8 cellular contexts compared by ENCODE assay signal in the genomic region with DNA sequence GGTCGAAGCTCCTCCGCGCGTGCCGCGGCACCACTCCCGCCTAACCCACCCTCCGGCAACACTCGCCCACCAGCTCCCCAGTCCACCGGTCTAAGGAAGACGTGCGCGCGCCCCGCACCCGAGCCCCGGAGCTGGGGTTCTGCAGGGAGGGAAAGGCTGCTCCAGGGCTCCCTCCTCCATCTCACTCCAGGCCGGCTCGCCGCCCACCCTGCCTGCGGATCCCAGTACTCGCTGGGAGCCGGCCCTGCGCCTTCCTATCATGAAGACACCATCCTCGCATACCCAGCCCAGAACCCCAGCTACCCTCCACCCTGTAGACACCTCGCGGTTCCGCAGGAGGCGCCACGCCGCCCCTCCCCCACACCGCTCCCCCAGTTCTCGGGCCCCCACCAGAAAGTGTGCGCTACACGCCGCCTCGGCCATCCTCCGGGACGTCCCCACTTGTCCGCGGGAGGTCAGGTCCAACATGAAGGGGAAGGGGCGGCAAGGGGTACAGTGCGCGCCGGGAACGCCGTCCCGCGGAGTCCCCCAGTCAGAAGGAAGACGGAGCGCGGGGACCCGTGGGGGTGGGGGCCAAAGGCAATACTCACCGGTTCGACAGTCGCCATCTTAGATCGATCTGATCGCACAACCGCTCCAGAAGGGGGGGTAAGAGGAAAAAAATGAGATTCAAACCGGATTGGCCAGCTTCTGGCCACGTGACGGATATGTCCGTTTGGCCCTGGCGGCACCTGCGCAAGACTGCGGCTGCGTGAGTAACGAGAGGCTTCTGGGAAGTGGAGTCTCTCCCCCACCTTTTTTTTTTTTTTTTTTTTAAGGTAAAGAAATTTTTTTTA. TPM values are rescaled to one million over a fixed set of nuclear protein-coding genes. Genes with fewer than 3 reads are reported as not detected.
DNase-seq lines count a peak whose midpoint lies in the region; ATAC-seq lines count a peak whose summit lies in the region.

A gene with protein sequence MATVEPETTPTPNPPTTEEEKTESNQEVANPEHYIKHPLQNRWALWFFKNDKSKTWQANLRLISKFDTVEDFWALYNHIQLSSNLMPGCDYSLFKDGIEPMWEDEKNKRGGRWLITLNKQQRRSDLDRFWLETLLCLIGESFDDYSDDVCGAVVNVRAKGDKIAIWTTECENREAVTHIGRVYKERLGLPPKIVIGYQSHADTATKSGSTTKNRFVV (minus strand): TSS at position 629 of the 836 bp plus-strand sequence. CDS start 21 bp downstream, at position 608.

- POLR2A ChIA-PET in activated CD4-positive, alpha-beta T cell treated with anti-CD3 and anti-CD28 coated beads, Interleukin-2, amount 10 ng/mL, durations not matched to agents 7 days and 5 days (lab: Charles Lee): interaction anchor here (0.6 to 1.0 kb wide), 4 partner anchors 13 to 644 kb away, joined by 3 read pairs; a partner anchor contains a TSS

- no peaks in the 10 kb centered on the region for H3K27me3 Mint-ChIP-seq in activated CD4-positive, alpha-beta T cell treated with anti-CD3 and anti-CD28 coated beads, Interleukin-2, amount 10 ng/mL, durations not matched to agents 7 days and 5 days

- no peaks in the 10 kb centered on the region for H3K9me3 Mint-ChIP-seq in activated CD4-positive, alpha-beta T cell treated with anti-CD3 and anti-CD28 coated beads, Interleukin-2, amount 10 ng/mL, durations not matched to agents 7 days and 5 days

- peak; percentile 67 to 97 (median 92) for DNase-seq in C1 segment of cervical spinal cord (lab: John Stamatoyannopoulos, UW)
- peak; percentile 96 for DNase-seq in NCI-H69 (lab: John Stamatoyannopoulos, UW)
- DNase-seq in activated CD4-positive, alpha-beta T cell treated with anti-CD3 and anti-CD28 coated beads, Interleukin-2, amount 10 ng/mL, durations not matched to agents 7 days and 5 days: peak; percentile 98
- peak; percentile 100 for DNase-seq in dedifferentiated amniotic fluid mesenchymal stem cell (ENCODE audit: extremely low spot score)
- DNase-seq in left kidney (ENCODE audit: low read depth, low spot score): peak; percentile 99
- peak; percentile 93 to 96 for DNase-seq in stimulated activated CD4-positive, alpha-beta T cell treated with anti-CD3 and anti-CD28 coated beads, Interleukin-2, amount 100 ng/mL, for 24 hours

- ATAC-seq in GM19328 (IDR thresholded peaks at IDR 0.05; ENCODE audit: unreplicated experiment) (peak; percentile 68), HG03520 (IDR thresholded peaks at IDR 0.05; ENCODE audit: unreplicated experiment) (peak; percentile 63)

- H3K27ac Mint-ChIP-seq in activated CD4-positive, alpha-beta T cell treated with anti-CD3 and anti-CD28 coated beads, Interleukin-2, amount 10 ng/mL, durations not matched to agents 7 days and 5 days: peak within 1 kb of the TSS; percentile 96

- peaks cover 39% of the 10 kb centered on the region for H3K4me1 Mint-ChIP-seq in activated CD4-positive, alpha-beta T cell treated with anti-CD3 and anti-CD28 coated beads, Interleukin-2, amount 10 ng/mL, durations not matched to agents 7 days and 5 days

- H3K36me3 Mint-ChIP-seq in activated CD4-positive, alpha-beta T cell treated with anti-CD3 and anti-CD28 coated beads, Interleukin-2, amount 10 ng/mL, durations not matched to agents 7 days and 5 days (ENCODE audit: low read depth): peaks cover 23% of the 10 kb centered on the region

- H3K4me3 Mint-ChIP-seq in activated CD4-positive, alpha-beta T cell treated with anti-CD3 and anti-CD28 coated beads, Interleukin-2, amount 10 ng/mL, durations not matched to agents 7 days and 5 days: peak within 1 kb of the TSS; percentile 87

- CTCF ChIA-PET in activated CD4-positive, alpha-beta T cell treated with anti-CD3 and anti-CD28 coated beads, Interleukin-2, amount 10 ng/mL, durations not matched to agents 7 days and 5 days (lab: Charles Lee): interaction anchor here (0.6 to 3.3 kb wide), 11 partner anchors 9 to 616 kb away, joined by 3 to 16 read pairs (median 3); a partner anchor contains a TSS

RNA-seq across cellular contexts. Expression of the gene that starts here (rescaled TPM):
- 100 to 1,000 TPM in 1 of 2 experiments, 10 to 100 TPM in 1; 83.7 to 101 TPM for total RNA-seq in activated CD4-positive, alpha-beta T cell treated with anti-CD3 and anti-CD28 coated beads, Interleukin-2, amount 10 ng/mL, durations not matched to agents 7 days and 5 days

Comparison
In these comparisons a context has a peak if more than half of its experiments do, and no peak if none do; other contexts are left out.
1. Peak in every context shown above with its lines: DNase-seq and ATAC-seq.